Comparison of ENCODE assay signal across 12 cellular contexts in the genomic region with DNA sequence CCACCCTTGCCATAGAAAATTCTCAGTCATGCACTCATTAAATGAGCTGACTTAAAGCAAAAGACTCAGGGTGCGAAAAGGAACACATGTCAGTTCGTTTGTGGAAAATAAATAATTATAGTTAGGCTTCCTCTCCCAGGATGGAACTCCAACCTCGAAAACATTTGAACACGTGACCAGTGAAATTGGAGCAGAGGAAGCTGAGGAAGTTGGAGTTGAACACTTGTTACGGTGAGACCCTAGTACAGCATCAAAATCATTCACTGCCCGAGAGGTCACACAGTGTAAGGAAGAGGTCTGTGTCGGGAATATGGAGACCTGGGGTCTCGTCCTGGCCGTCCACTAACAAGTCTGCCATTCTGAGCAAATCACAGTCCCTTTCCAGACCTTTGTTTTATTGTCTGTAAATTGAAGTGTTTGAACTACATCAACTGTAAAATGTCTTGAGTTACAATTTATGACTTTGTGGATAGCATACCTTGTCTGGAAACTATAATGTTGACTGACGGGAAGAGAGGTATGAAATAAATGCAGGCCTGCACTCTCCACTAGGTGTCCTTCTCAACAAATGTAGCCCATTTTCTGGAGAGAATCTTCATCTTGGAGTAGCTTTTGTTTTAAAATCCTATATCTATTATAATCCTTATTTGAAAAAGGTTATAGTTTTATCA. TPM values are rescaled to one million over a fixed set of nuclear protein-coding genes. Genes with fewer than 3 reads are reported as not detected.
A peak's percentile ranks its signal among the peaks of the same experiment; 100 is the strongest.
DNase-seq lines count a peak whose midpoint lies in the region; ATAC-seq and TF ChIP-seq lines count a peak whose summit lies in the region.
"Had no signal": no experiment of that assay in that cellular context is flagged by ENCODE, and none has a peak within 500 bp of the region (broad histone marks: within the 10 kb centered on the region; RNA-seq: fewer than 3 reads in every experiment).

No MANE protein-coding gene starts in this region.

- TF ChIP-seq RAD21 in SK-N-SH (IDR thresholded peaks at IDR 0.05; ENCODE audit: low read length), result peak; percentile 19; the same call in 1 of the 2 replicates

- H3K4me3 ChIP-seq in AG09309 (ENCODE audit: control insufficient read depth, low read depth, low read length) (no peak overlapping the region), GM12875 (ENCODE audit: low read depth, low read length) (no peak overlapping the region), SK-N-SH (ENCODE audit: low read depth in 2 of 2, low read length in 1 of 2) (no peak overlapping the region), SJCRH30 (no peak overlapping the region), aorta (ENCODE audit: low read length in 2 of 2) (no peak overlapping the region)

- no peak overlapping the region for H3K4me2 ChIP-seq in SK-N-SH

- CTCF ChIA-PET in SK-N-SH (lab: Yijun Ruan, JAX), result interaction anchor here (0.6 to 1.5 kb wide), 11 partner anchors 9 to 558 kb away, joined by 3 to 8 read pairs (median 4); no protein-coding TSS in a partner anchor

- H3K9ac ChIP-seq in SK-N-SH, result no peak overlapping the region

- intact Hi-C loops in aorta (cut with DNase I), result no loop called here

- 88% methylated on average over 10 of the region's 10 CpGs for WGBS in SK-N-SH (ENCODE audit: low lambda C conversion rate)
- 78 to 81% methylated on average over 10 of the region's 10 CpGs for WGBS in aorta, 2 donors

- H3K4me1 ChIP-seq in SK-N-SH (ENCODE audit: control insufficient read depth in 1 of 2, insufficient read depth in 2 of 2, low read depth in 1 of 2, low read length in 1 of 2), result peaks cover 0 to under 1% of the 10 kb centered on the region in 2 experiments; a peak in 1 of 4 replicates
- no peaks in the 10 kb centered on the region for H3K4me1 ChIP-seq in SJCRH30
- H3K4me1 ChIP-seq in aorta (ENCODE audit: control insufficient read depth in 1 of 2, insufficient read depth in 2 of 2, low read length in 2 of 2), result no peaks in the 10 kb centered on the region

- DNase-seq in AG09309 (ENCODE audit: low read depth) (no peak), SK-N-SH (no peak), inferior parietal cortex (ENCODE audit: extremely low spot score) (peak; percentile 16), NCI-H345 (lab: John Stamatoyannopoulos, UW) (no peak), SJCRH30 (no peak), aorta (no peak)
- DNase-seq: activated CD4-positive, alpha-beta T cell treated with anti-CD3 and anti-CD28 coated beads for 4 hours; mesendoderm; NCI-H2227 treated with DMSO at 0.1 percent for 48 hours; stimulated activated CD4-positive, alpha-beta T cell treated with anti-CD3 and anti-CD28 coated beads, Interleukin-4, amount 100 ng/mL, for 4 hours had no signal

- no peaks in the 10 kb centered on the region for H3K9me3 ChIP-seq in SK-N-SH
- H3K9me3 ChIP-seq in SJCRH30 (replicated peaks), result no peaks in the 10 kb centered on the region
- no peaks in the 10 kb centered on the region for H3K9me3 ChIP-seq in aorta (ENCODE audit: control insufficient read depth, low read length)

- H3F3A ChIP-seq in SK-N-SH (replicated peaks; ENCODE audit: insufficient read depth), result peaks cover 21% of the 10 kb centered on the region

- H2AFZ ChIP-seq in SK-N-SH (ENCODE audit: low read depth), result no peak overlapping the region

- H3K36me3 ChIP-seq in SK-N-SH (replicated peaks in 1 of 2; ENCODE audit: control insufficient read depth in 1 of 2, insufficient read depth in 2 of 2, low read length in 1 of 2), result peaks cover 76% of the 10 kb centered on the region in 2 experiments
- peaks cover 52% of the 10 kb centered on the region for H3K36me3 ChIP-seq in SJCRH30
- H3K36me3 ChIP-seq in aorta (ENCODE audit: control insufficient read depth in 1 of 2, insufficient read depth in 2 of 2, low read length in 1 of 2), result peaks cover 0 to 12% of the 10 kb centered on the region in 2 donors

- TF ChIP-seq CTCF in AG09309 (IDR thresholded peaks at IDR 0.05; ENCODE audit: control insufficient read depth, insufficient read depth, low read depth, low read length, missing control alignments), result peak; percentile 40
- 0 out of 2 replicates have a peak, but pooled peaks have one; percentile 12 for TF ChIP-seq CTCF in GM12875 (IDR thresholded peaks at IDR 0.05; ENCODE audit: borderline replicate concordance, insufficient read depth, low read depth, low read length)
- peak; percentile 58 for TF ChIP-seq CTCF in SK-N-SH (IDR thresholded peaks at IDR 0.05)

- no peak for TF ChIP-seq EP300 in SK-N-SH (IDR thresholded peaks at IDR 0.05; ENCODE audit: borderline replicate concordance in 1 of 2, low read depth in 1 of 2, low read length in 1 of 2)

- H3K79me2 ChIP-seq in SK-N-SH (ENCODE audit: insufficient read depth), result peaks cover 23% of the 10 kb centered on the region

- POLR2A ChIA-PET in SK-N-SH (lab: Yijun Ruan, JAX), result interaction anchor here (1.6 kb wide), 1 partner anchor 9 kb away, joined by 3 read pairs; no protein-coding TSS in a partner anchor

- H3K9me2 ChIP-seq in SK-N-SH, result no peaks in the 10 kb centered on the region

- H4K20me1 ChIP-seq in SK-N-SH (ENCODE audit: insufficient read depth), result peaks cover 12% of the 10 kb centered on the region

- no peaks in the 10 kb centered on the region for H3K27me3 ChIP-seq in SK-N-SH (ENCODE audit: insufficient read depth)
- no peaks in the 10 kb centered on the region for H3K27me3 ChIP-seq in SJCRH30
- H3K27me3 ChIP-seq in aorta (ENCODE audit: control insufficient read depth in 1 of 2, insufficient read depth in 2 of 2, low read length in 1 of 2), result no peaks in the 10 kb centered on the region

- H3K27ac ChIP-seq in SK-N-SH (ENCODE audit: low read depth in 2 of 2, low read length in 1 of 2) (no peak overlapping the region; a peak in 1 of 4 replicates), SJCRH30 (no peak overlapping the region), aorta (ENCODE audit: low read depth in 1 of 2, low read length in 2 of 2) (no peak overlapping the region)

- ATAC-seq in aorta (ENCODE audit: low FRiP score), result no peak
- ATAC-seq in GM21390 (IDR thresholded peaks at IDR 0.05; ENCODE audit: unreplicated experiment), result no peak

TF ChIP-seq in SK-N-SH, 30 proteins besides CTCF, POLR2A, EP300 and RAD21 (continues in another document):
- TF ChIP-seq RFX5 (IDR thresholded peaks at IDR 0.05; ENCODE audit: low read length), result no peak
- no peak for TF ChIP-seq ELF1 (IDR thresholded peaks at IDR 0.05)
- no peak for TF ChIP-seq TEAD4 (IDR thresholded peaks at IDR 0.05; ENCODE audit: borderline replicate concordance, insufficient read depth)
- no peak for TF ChIP-seq SIN3A (IDR thresholded peaks at IDR 0.05; ENCODE audit: borderline replicate concordance, low read depth, low read length)
- no peak for TF ChIP-seq REST (IDR thresholded peaks at IDR 0.05; ENCODE audit: low read depth, low read length)
- no peak for TF ChIP-seq RXRA (IDR thresholded peaks at IDR 0.05; ENCODE audit: borderline replicate concordance, low read depth)
- no peak for TF ChIP-seq RCOR1 (IDR thresholded peaks at IDR 0.05; ENCODE audit: low read length)
- no peak for TF ChIP-seq NFIC (IDR thresholded peaks at IDR 0.05; ENCODE audit: borderline replicate concordance)
- no peak for TF ChIP-seq EZH2phosphoT487 (IDR thresholded peaks at IDR 0.05; ENCODE audit: borderline replicate concordance, low read depth)
- no peak for TF ChIP-seq MEF2A (IDR thresholded peaks at IDR 0.05; ENCODE audit: borderline replicate concordance, low read depth)
- TF ChIP-seq IRF3 (IDR thresholded peaks at IDR 0.05; ENCODE audit: low read depth, low read length), result no peak
- TF ChIP-seq MXI1 (IDR thresholded peaks at IDR 0.05; ENCODE audit: low read depth, low read length), result no peak

RNA-seq across cellular contexts. Expression of gene PSMD7, which starts 7.7 kb away (rescaled TPM):
- 133 and 142 TPM in 2 replicates for polyA plus RNA-seq in SK-N-SH (2012; rRNA removed)
- 174 and 222 TPM in 2 replicates for polyA plus RNA-seq in SK-N-SH (2012; cell fraction: cytosol; rRNA removed)
- 85.9 and 118 TPM in 2 replicates for polyA plus RNA-seq in SK-N-SH (2012; cell fraction: nucleus; rRNA removed)
- total RNA-seq in SJCRH30 (2014; rRNA removed; shearing (Covaris generic)), result 50.0 and 59.8 TPM in 2 replicates
- 10 to 100 TPM; 58.8 to 69.6 TPM for total RNA-seq in aorta
- polyA plus RNA-seq in aorta, result 10 to 100 TPM; 71.6 to 83.1 TPM
